In genomic region chr3:19348929-19349564, GRCh38 we compare ENCODE assay signal across 8 cellular contexts.
DNase-seq lines count a peak whose midpoint lies in the region; ATAC-seq, FAIRE-seq and TF ChIP-seq lines count a peak whose summit lies in the region.

No MANE protein-coding gene starts in this region.

- no peak overlapping the region for H3K27ac Mint-ChIP-seq in effector memory CD8-positive, alpha-beta T cell

- peaks cover 0 to 3% of the 10 kb centered on the region in 2 donors for H3K9me3 Mint-ChIP-seq in effector memory CD8-positive, alpha-beta T cell

- CTCF ChIA-PET in RWPE1 (lab: Yijun Ruan, JAX), result interaction anchor here (0.5 to 0.8 kb wide), 3 partner anchors 57 to 530 kb away, joined by 3 to 6 read pairs (median 4); no protein-coding TSS in a partner anchor

- no peaks in the 10 kb centered on the region for H3K4me1 Mint-ChIP-seq in effector memory CD8-positive, alpha-beta T cell (ENCODE audit: low read depth in 2 of 2)

- H3K36me3 ChIP-seq in MG63, result no peaks in the 10 kb centered on the region

- no peak overlapping the region for H3K4me3 ChIP-seq in MG63

- no peak overlapping the region for H3K4me3 Mint-ChIP-seq in effector memory CD8-positive, alpha-beta T cell

- TF ChIP-seq CTCF in D721Med (IDR thresholded peaks at IDR 0.05; ENCODE audit: insufficient read depth, missing control alignments) (peak; percentile 67), RWPE1 (conservative IDR thresholded peaks at IDR 0.05; ENCODE audit: low read depth) (peak; percentile 64), foreskin keratinocyte (conservative IDR thresholded peaks at IDR 0.05) (peak; percentile 76)

- H3K27ac ChIP-seq in RWPE1 (no peak overlapping the region), foreskin keratinocyte (no peak overlapping the region)

- ATAC-seq in GM18909 (IDR thresholded peaks at IDR 0.05; ENCODE audit: poor library complexity, unreplicated experiment) (peak; percentile 90), HG03108 (IDR thresholded peaks at IDR 0.05; ENCODE audit: unreplicated experiment) (peak; percentile 61), foreskin keratinocyte (peak; percentile 78)
- ATAC-seq in effector memory CD8-positive, alpha-beta T cell (replicated peaks), result no peak

- no peaks in the 10 kb centered on the region for H3K9me3 ChIP-seq in MG63

- no peak for DNase-seq in D721Med (ENCODE audit: insufficient read length, low spot score)
- DNase-seq in RWPE1 (ENCODE audit: low spot score), result peak; percentile 3
- DNase-seq in foreskin keratinocyte, result peak in 1 of 2 donors; percentile 17
- DNase-seq in stromal cell of bone marrow (ENCODE audit: low read depth), result peak; percentile 4
- DNase-seq in effector memory CD8-positive, alpha-beta T cell, result no peak
- DNase-seq in MG63, result no peak

- no peaks in the 10 kb centered on the region for H3K27me3 Mint-ChIP-seq in effector memory CD8-positive, alpha-beta T cell

- H3K36me3 Mint-ChIP-seq in effector memory CD8-positive, alpha-beta T cell (ENCODE audit: insufficient read depth), result no peaks in the 10 kb centered on the region

- H3K27me3 ChIP-seq in foreskin keratinocyte (no peaks in the 10 kb centered on the region), MG63 (no peaks in the 10 kb centered on the region)

- H3K4me1 ChIP-seq in foreskin keratinocyte, result no peaks in the 10 kb centered on the region

- POLR2A ChIA-PET in RWPE1 (lab: Yijun Ruan, JAX; ENCODE audit: low non-redundant PET), result no interaction called here

- FAIRE-seq in D721Med (lab: Jason Lieb, UNC), result no peak

Comparison
In these comparisons a context has a peak if more than half of its experiments do, and no peak if none do; other contexts are left out.
1. DNase-seq: peak in RWPE1 (single experiment) and stromal cell of bone marrow (single experiment); none in D721Med (single experiment), effector memory CD8-positive, alpha-beta T cell (0 of 3) and MG63 (single experiment).
2. Peak in every context shown above with its lines, with median percentiles within 50 percentile points of each other: CTCF ChIP-seq.